ENCODE assay signal across 9 cellular contexts in genomic region chr14:69692542-69693053, GRCh38.
DNase-seq lines count a peak whose midpoint lies in the region; ATAC-seq and TF ChIP-seq lines count a peak whose summit lies in the region.
"Had no signal": no experiment of that assay in that cellular context is flagged by ENCODE, and none has a peak within 500 bp of the region (broad histone marks: within the 10 kb centered on the region; RNA-seq: fewer than 3 reads in every experiment).

No MANE protein-coding gene starts in this region.

- H3K27me3 ChIP-seq in heart left ventricle (no peaks in the 10 kb centered on the region), adrenal gland (no peaks in the 10 kb centered on the region), uterus (no peaks in the 10 kb centered on the region)

- intact Hi-C loops in heart left ventricle (cut with DNase I): no loop called here
- intact Hi-C loops in left cardiac atrium (cut with DNase I): no loop called here
- intact Hi-C loops in adrenal gland (cut with DNase I): no loop called here
- intact Hi-C loops in uterus (cut with DNase I; ENCODE audit: low total_unique reads): no loop called here

- H3K4me3 Mint-ChIP-seq in memory B cell: no peak overlapping the region

- H3K9me3 ChIP-seq in heart left ventricle (no peaks in the 10 kb centered on the region), adrenal gland (replicated peaks in 1 of 3) (no peaks in the 10 kb centered on the region), uterus (no peaks in the 10 kb centered on the region)

- H3K36me3 ChIP-seq in heart left ventricle (peaks cover 0 to 16% (median 0%) of the 10 kb centered on the region in 9 donors), adrenal gland (replicated peaks in 1 of 2) (no peaks in the 10 kb centered on the region), uterus (no peaks in the 10 kb centered on the region)

- ATAC-seq in heart left ventricle (no peak), left cardiac atrium (no peak), memory B cell (ENCODE audit: low read depth) (no peak), HG03439 (IDR thresholded peaks at IDR 0.05; ENCODE audit: unreplicated experiment) (no peak)

- peaks cover 30 to 92% (median 84%) of the 10 kb centered on the region in 12 donors for H3K4me1 ChIP-seq in heart left ventricle
- H3K4me1 ChIP-seq in adrenal gland (replicated peaks in 1 of 2): peaks cover 59 to 84% of the 10 kb centered on the region in 2 donors
- peaks cover 0 to 4% of the 10 kb centered on the region in 2 donors for H3K4me1 ChIP-seq in uterus

- no peak for TF ChIP-seq CTCF in heart left ventricle (IDR thresholded peaks at IDR 0.05)
- no peak for TF ChIP-seq CTCF in adrenal gland (IDR thresholded peaks at IDR 0.05)
- no peak for TF ChIP-seq CTCF in uterus (IDR thresholded peaks at IDR 0.05)

- H3K36me3 Mint-ChIP-seq in memory B cell: peaks cover 8% of the 10 kb centered on the region

- peaks cover 63% of the 10 kb centered on the region for H3K4me1 Mint-ChIP-seq in memory B cell

- H3K4me3 ChIP-seq in heart left ventricle (no peak overlapping the region), adrenal gland (no peak overlapping the region), uterus (no peak overlapping the region)

- TF ChIP-seq POLR2A in heart left ventricle (IDR thresholded peaks at IDR 0.05) (no peak), adrenal gland (IDR thresholded peaks at IDR 0.05) (no peak), uterus (IDR thresholded peaks at IDR 0.05) (no peak)

- H3K27ac ChIP-seq in heart left ventricle (peak overlapping the region; percentile 29 to 92 (median 84)), adrenal gland (peak overlapping the region in 3 of 5 donors; percentile 72 to 91 (median 86)), uterus (peak overlapping the region; percentile 37 to 48)

- peak overlapping the region; percentile 67 for H3K27ac Mint-ChIP-seq in memory B cell

- no peaks in the 10 kb centered on the region for H3K9me3 Mint-ChIP-seq in memory B cell

- DNase-seq in heart left ventricle (no peak), left cardiac atrium (no peak), adrenal gland (peak in 1 of 7 donors; percentile 11), memory B cell (ENCODE audit: low spot score in 2 of 2) (no peak), uterus (no peak), NCI-H1105 (lab: John Stamatoyannopoulos, UW) (no peak), NCI-H2029 treated with DMSO at 0.1 percent for 48 hours (lab: John Stamatoyannopoulos, UW) (no peak)
- DNase-seq: posterior cingulate gyrus had no signal

- WGBS in heart left ventricle, 4 donors: 27 to 39% (median 32%) methylated on average over 1 of the region's 1 CpG
- WGBS in adrenal gland, 4 donors: 77 to 96% (median 85%) methylated on average over 1 of the region's 1 CpG

- H3K27me3 Mint-ChIP-seq in memory B cell: no peaks in the 10 kb centered on the region
